Comparison of ENCODE assay signal across 17 cellular contexts in the genomic region with DNA sequence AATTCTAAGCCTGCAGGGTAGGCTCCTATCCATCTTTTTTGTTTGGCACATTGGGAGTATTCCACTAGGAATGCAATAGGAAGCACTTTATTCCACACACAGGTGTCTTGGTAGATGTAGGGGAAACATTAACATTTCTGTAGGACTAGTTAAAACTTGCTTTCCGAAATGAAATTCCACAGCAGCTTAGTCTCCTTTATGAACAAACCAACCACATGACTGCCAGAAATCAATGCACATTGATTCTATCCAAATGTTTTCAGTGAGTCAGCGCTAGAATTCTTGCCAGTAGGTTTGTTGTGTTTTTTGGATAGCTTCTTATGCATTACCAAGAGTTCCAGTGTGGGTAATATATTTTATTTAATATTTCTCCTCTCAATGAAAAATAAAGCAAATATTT.
DNase-seq lines count a peak whose midpoint lies in the region; ATAC-seq and TF ChIP-seq lines count a peak whose summit lies in the region.
"Had no signal": no experiment of that assay in that cellular context is flagged by ENCODE, and none has a peak within 500 bp of the region (broad histone marks: within the 10 kb centered on the region; RNA-seq: fewer than 3 reads in every experiment).

No MANE protein-coding gene starts in this region.

- peak overlapping the region; percentile 3; the same call in 1 of the 2 replicates for H4K5ac ChIP-seq in IMR-90 (ENCODE audit: low read depth, low read length)

- H3K4me1 ChIP-seq in IMR-90 (ENCODE audit: control insufficient read depth, insufficient read depth, low read length) = peaks cover 4% of the 10 kb centered on the region; the same call in 1 of the 2 replicates
- no peaks in the 10 kb centered on the region for H3K4me1 ChIP-seq in uterus
- H3K4me1 ChIP-seq in CD8-positive, alpha-beta memory T cell (ENCODE audit: insufficient read depth, low read length) = no peaks in the 10 kb centered on the region
- H3K4me1 ChIP-seq: gastrocnemius medialis, psoas muscle, stomach had no signal

- no peak overlapping the region for H3K4me3 Mint-ChIP-seq in CD8-positive, alpha-beta memory T cell
- H3K4me3 Mint-ChIP-seq: activated T-helper 17 cell treated with anti-CD3 and anti-CD28 coated beads, Interleukin-2, amount 50 U/mL, for 72 hours; natural killer cell had no signal

- no peak overlapping the region for H3K23ac ChIP-seq in IMR-90 (ENCODE audit: low read depth, low read length)

- H3K36me3 ChIP-seq in IMR-90 (ENCODE audit: control insufficient read depth, insufficient read depth, low read length) (no peaks in the 10 kb centered on the region), uterus (no peaks in the 10 kb centered on the region)
- H3K36me3 ChIP-seq in CD8-positive, alpha-beta memory T cell (ENCODE audit: insufficient read depth, low read length) = no peaks in the 10 kb centered on the region
- H3K36me3 ChIP-seq: gastrocnemius medialis, stomach had no signal

- TF ChIP-seq POLR2A in IMR-90 (IDR thresholded peaks at IDR 0.05; ENCODE audit: low read depth, low read length) (no peak), uterus (IDR thresholded peaks at IDR 0.05) (no peak)

- H3K36me3 Mint-ChIP-seq in CD8-positive, alpha-beta memory T cell = no peaks in the 10 kb centered on the region

- intact Hi-C loops in IMR-90 (cut with micrococcal nuclease) = loop anchor here (5.0 kb wide), 1 partner anchor 284 kb away; the partner anchor contains the start of gene POSTN
- intact Hi-C loops in uterus (cut with DNase I; ENCODE audit: low total_unique reads) = no loop called here

- peak overlapping the region; percentile 75; the same call in 1 of the 2 replicates for H2BK20ac ChIP-seq in IMR-90 (ENCODE audit: low read depth, low read length)

- H3K79me1 ChIP-seq in IMR-90 (ENCODE audit: low read depth in 1 of 2, low read length in 2 of 2) = no peaks in the 10 kb centered on the region

- peak overlapping the region; percentile 79; the same call in 1 of the 2 replicates for H3K4ac ChIP-seq in IMR-90 (ENCODE audit: low read depth, low read length)

- in situ Hi-C loops in IMR-90 (cut with MboI; ENCODE audit: low sequenced_read_pairs) = no loop called here

- no TSS peak for BruUV-seq in IMR-90 (replicated peaks; lab: Mats Ljungman, UMichigan)

- WGBS in IMR-90 (ENCODE audit: extremely low coverage in 2 of 2, insufficient read length in 1 of 2), 2 experiments = no CpG with 5 or more reads among the region's 2 CpGs

- no peak overlapping the region for H2AK9ac ChIP-seq in IMR-90 (replicated peaks; ENCODE audit: low read depth, low read length, poor library complexity)

- H4K91ac ChIP-seq in IMR-90 (ENCODE audit: insufficient read depth, low read depth, low read length) = peak overlapping the region; percentile 28; the same call in 1 of the 2 replicates

- no peak overlapping the region for H3K4me2 ChIP-seq in IMR-90 (ENCODE audit: low read depth, low read length)

- no peak for TF ChIP-seq CTCF in AG09319 (IDR thresholded peaks at IDR 0.05; ENCODE audit: low read depth, low read length)
- TF ChIP-seq CTCF in IMR-90 (conservative IDR thresholded peaks at IDR 0.05; ENCODE audit: low read depth, low read length) = no peak
- no peak for TF ChIP-seq CTCF in cardiac fibroblast (IDR thresholded peaks at IDR 0.05; ENCODE audit: low read depth, low read length)
- no peak for TF ChIP-seq CTCF in uterus (IDR thresholded peaks at IDR 0.05)

- TF ChIP-seq RAD21 in IMR-90 (IDR thresholded peaks at IDR 0.05; ENCODE audit: low read length) = no peak

- dilution Hi-C loops in IMR-90 (cut with HindIII; ENCODE audit: low sequenced_read_pairs, unreplicated experiment) = no loop called here

- H4K8ac ChIP-seq in IMR-90 (ENCODE audit: low read depth in 2 of 2, low read length in 2 of 2) = peak overlapping the region in 1 of 2 experiments; percentile 41; a peak in 1 of 4 replicates

- peak overlapping the region; percentile 74 for H3K14ac ChIP-seq in IMR-90 (replicated peaks; ENCODE audit: low read depth, low read length)

- POLR2A ChIA-PET in IMR-90 (lab: Charles Lee; ENCODE audit: unreplicated experiment) = no interaction called here
- POLR2A ChIA-PET in CD8-positive, alpha-beta memory T cell (lab: Charles Lee) = no interaction called here

- ATAC-seq in IMR-90 (ENCODE audit: low read depth) = peak; percentile 85
- ATAC-seq in GM19463 (IDR thresholded peaks at IDR 0.05; ENCODE audit: unreplicated experiment) = no peak
- ATAC-seq: activated T-helper 17 cell treated with anti-CD3 and anti-CD28 coated beads, Interleukin-2, amount 50 U/mL, for 72 hours; gastrocnemius medialis; natural killer cell; psoas muscle had no signal

- H2BK120ac ChIP-seq in IMR-90 (ENCODE audit: low read depth, low read length) = peak overlapping the region; percentile 89

- no peaks in the 10 kb centered on the region for H3K4me1 Mint-ChIP-seq in CD8-positive, alpha-beta memory T cell
- H3K4me1 Mint-ChIP-seq: activated T-helper 17 cell treated with anti-CD3 and anti-CD28 coated beads, Interleukin-2, amount 50 U/mL, for 72 hours; natural killer cell had no signal

- DNase-seq in AG09319 (ENCODE audit: extremely low read depth, low read depth) = peak; percentile 63
- peak; percentile 92 for DNase-seq in IMR-90
- peak; percentile 66 to 94 for DNase-seq in cardiac fibroblast (ENCODE audit: low read depth in 2 of 2)
- peak; percentile 3 for DNase-seq in glomerular visceral epithelial cell (ENCODE audit: extremely low spot score)
- DNase-seq in uterus = no peak
- DNase-seq in cerebellum (ENCODE audit: low spot score) = no peak
- no peak for DNase-seq in CD8-positive, alpha-beta memory T cell
- DNase-seq: gastrocnemius medialis, natural killer cell, NCI-H2107, NCI-H748 treated with DMSO at 0.1 percent for 48 hours, psoas muscle, RPMI8226, stomach had no signal

- CTCF ChIA-PET in IMR-90 (lab: Yijun Ruan, JAX) = interaction anchor here (1.0 kb wide), 1 partner anchor 8 kb away, joined by 4 read pairs; no protein-coding TSS in a partner anchor
- CTCF ChIA-PET in CD8-positive, alpha-beta memory T cell (lab: Charles Lee) = no interaction called here

- H3K9ac ChIP-seq in IMR-90 (ENCODE audit: low read depth, low read length) = no peak overlapping the region

- H3K9me1 ChIP-seq in IMR-90 (ENCODE audit: insufficient read depth, low read length) = peaks cover 4% of the 10 kb centered on the region

- no peak overlapping the region for H3K27ac Mint-ChIP-seq in CD8-positive, alpha-beta memory T cell
- H3K27ac Mint-ChIP-seq: activated T-helper 17 cell treated with anti-CD3 and anti-CD28 coated beads, Interleukin-2, amount 50 U/mL, for 72 hours; natural killer cell had no signal

- peaks cover 0 to 7% (median 6%) of the 10 kb centered on the region in 5 donors for H3K9me3 Mint-ChIP-seq in CD8-positive, alpha-beta memory T cell

- H3K9me3 ChIP-seq in IMR-90 (ENCODE audit: control insufficient read depth, insufficient read depth, low read length) = no peaks in the 10 kb centered on the region
- no peaks in the 10 kb centered on the region for H3K9me3 ChIP-seq in uterus
- H3K9me3 ChIP-seq in CD8-positive, alpha-beta memory T cell (ENCODE audit: low read length) = no peaks in the 10 kb centered on the region
- H3K9me3 ChIP-seq: gastrocnemius medialis, psoas muscle, stomach had no signal

- H3K27me3 ChIP-seq in IMR-90 (ENCODE audit: control insufficient read depth, insufficient read depth, low read length) (no peaks in the 10 kb centered on the region), uterus (no peaks in the 10 kb centered on the region)
- no peaks in the 10 kb centered on the region for H3K27me3 ChIP-seq in CD8-positive, alpha-beta memory T cell (ENCODE audit: insufficient read depth, low read length, poor library complexity, severe bottlenecking)
- H3K27me3 ChIP-seq: gastrocnemius medialis, stomach had no signal

- peak overlapping the region; percentile 92; the same call in 1 of the 2 replicates for H2AK5ac ChIP-seq in IMR-90 (ENCODE audit: low read depth, low read length)

- H3K56ac ChIP-seq in IMR-90 (ENCODE audit: extremely low read depth, insufficient read depth, low read length) = no peak overlapping the region

- H3K27ac ChIP-seq in IMR-90 (ENCODE audit: insufficient read depth, low read length) = peak overlapping the region; percentile 64; the same call in 1 of the 2 replicates
- H3K27ac ChIP-seq in uterus = no peak overlapping the region
- no peak overlapping the region for H3K27ac ChIP-seq in CD8-positive, alpha-beta memory T cell (ENCODE audit: low read depth, low read length)
- H3K27ac ChIP-seq: gastrocnemius medialis, psoas muscle, stomach, VCaP had no signal

- H3K27me3 Mint-ChIP-seq in CD8-positive, alpha-beta memory T cell = peaks cover 0 to 2% of the 10 kb centered on the region in 2 donors
- H3K27me3 Mint-ChIP-seq: activated T-helper 17 cell treated with anti-CD3 and anti-CD28 coated beads, Interleukin-2, amount 50 U/mL, for 72 hours had no signal

- no peak overlapping the region for H2BK5ac ChIP-seq in IMR-90 (ENCODE audit: low read depth, low read length, poor library complexity, severe bottlenecking)

- H2AFZ ChIP-seq in IMR-90 (replicated peaks; ENCODE audit: low read length, poor library complexity) = no peak overlapping the region

- H3K4me3 ChIP-seq in IMR-90 (ENCODE audit: insufficient read depth, low read depth, low read length) (no peak overlapping the region), cardiac fibroblast (replicated peaks in 1 of 2; ENCODE audit: low read depth in 2 of 2, low read length in 2 of 2) (no peak overlapping the region), uterus (no peak overlapping the region)
- no peak overlapping the region for H3K4me3 ChIP-seq in CD8-positive, alpha-beta memory T cell (ENCODE audit: low read length)
- H3K4me3 ChIP-seq: gastrocnemius medialis, psoas muscle, stomach had no signal

- H2BK15ac ChIP-seq in IMR-90 (ENCODE audit: low read depth, low read length) = no peak overlapping the region

- no peak overlapping the region for H3K18ac ChIP-seq in IMR-90 (ENCODE audit: low read depth, low read length)

- H4K20me1 ChIP-seq in IMR-90 (ENCODE audit: insufficient read depth, low read length) = no peaks in the 10 kb centered on the region

TF ChIP-seq in IMR-90, 13 proteins besides CTCF, POLR2A, EP300 and RAD21:
- TF ChIP-seq, protein P1, sequence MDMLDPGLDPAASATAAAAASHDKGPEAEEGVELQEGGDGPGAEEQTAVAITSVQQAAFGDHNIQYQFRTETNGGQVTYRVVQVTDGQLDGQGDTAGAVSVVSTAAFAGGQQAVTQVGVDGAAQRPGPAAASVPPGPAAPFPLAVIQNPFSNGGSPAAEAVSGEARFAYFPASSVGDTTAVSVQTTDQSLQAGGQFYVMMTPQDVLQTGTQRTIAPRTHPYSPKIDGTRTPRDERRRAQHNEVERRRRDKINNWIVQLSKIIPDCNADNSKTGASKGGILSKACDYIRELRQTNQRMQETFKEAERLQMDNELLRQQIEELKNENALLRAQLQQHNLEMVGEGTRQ (IDR thresholded peaks at IDR 0.05; ENCODE audit: low read depth, low read length) = peak; percentile 45; the same call in 1 of the 2 replicates
- TF ChIP-seq MAFK (IDR thresholded peaks at IDR 0.05; ENCODE audit: low read depth, low read length) = no peak
- TF ChIP-seq RFX5 (IDR thresholded peaks at IDR 0.05; ENCODE audit: low read depth, low read length) = no peak
TF ChIP-seq in IMR-90: peak in this region for 1.

Comparison
In these comparisons a context has a peak if more than half of its experiments do, and no peak if none do; other contexts are left out.
1. DNase-seq: peak in AG09319 (single experiment), IMR-90 (single experiment), cardiac fibroblast (2 of 2) and glomerular visceral epithelial cell (single experiment); none in uterus (0 of 2), cerebellum (single experiment) and CD8-positive, alpha-beta memory T cell (0 of 5).